In the genomic region with DNA sequence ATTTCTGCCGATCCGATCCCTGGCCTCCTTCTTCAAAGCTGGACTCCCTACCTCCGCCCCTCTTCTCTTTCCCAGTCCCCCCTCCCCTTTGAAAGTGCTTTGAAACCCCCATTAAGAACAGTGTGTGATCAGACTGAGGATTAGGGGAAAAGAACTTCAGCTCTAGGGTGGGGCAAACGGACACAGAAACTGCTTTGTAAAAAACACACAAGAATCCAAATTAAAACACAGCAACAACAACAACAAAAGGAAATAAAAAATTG, we compare ENCODE assay signal across 9 cellular contexts. TPM values are rescaled to one million over a fixed set of nuclear protein-coding genes. Genes with fewer than 3 reads are reported as not detected.
A peak's percentile ranks its signal among the peaks of the same experiment; 100 is the strongest.
DNase-seq lines count a peak whose midpoint lies in the region; ATAC-seq and TF ChIP-seq lines count a peak whose summit lies in the region.
"Had no signal": no experiment of that assay in that cellular context is flagged by ENCODE, and none has a peak within 500 bp of the region (broad histone marks: within the 10 kb centered on the region; RNA-seq: fewer than 3 reads in every experiment).

No MANE protein-coding gene starts in this region.

- H4K20me1 ChIP-seq in KMS-11 (ENCODE audit: insufficient read depth), result no peaks in the 10 kb centered on the region

- H3K4me3 Mint-ChIP-seq in activated CD8-positive, alpha-beta memory T cell treated with anti-CD3 and anti-CD28 coated beads, Interleukin-2, amount 10 ng/mL, durations not matched to agents 7 days and 5 days, result no peak overlapping the region
- H3K4me3 Mint-ChIP-seq in activated CD4-positive, alpha-beta memory T cell treated with anti-CD3 and anti-CD28 coated beads for 36 hours, result no peak overlapping the region
- no peak overlapping the region for H3K4me3 Mint-ChIP-seq in T-helper 17 cell
- H3K4me3 Mint-ChIP-seq: activated CD4-positive, alpha-beta T cell treated with anti-CD3 and anti-CD28 coated beads, Interleukin-2, amount 10 ng/mL, durations not matched to agents 24 days and 14 days had no signal

- POLR2A ChIA-PET in activated CD4-positive, alpha-beta memory T cell treated with anti-CD3 and anti-CD28 coated beads for 36 hours (lab: Charles Lee), result no interaction called here

- H3K4me1 ChIP-seq in ACC112 (ENCODE audit: control insufficient read depth, insufficient read depth, low read length, unreplicated experiment) (peaks cover 20% of the 10 kb centered on the region), KMS-11 (ENCODE audit: low read depth, poor library complexity, severe bottlenecking) (peaks cover 4% of the 10 kb centered on the region), mucosa of descending colon (ENCODE audit: low read depth) (peaks cover 14% of the 10 kb centered on the region)

- H3K27me3 Mint-ChIP-seq in activated CD8-positive, alpha-beta memory T cell treated with anti-CD3 and anti-CD28 coated beads, Interleukin-2, amount 10 ng/mL, durations not matched to agents 7 days and 5 days, result peaks cover 35% of the 10 kb centered on the region
- peaks cover 28% of the 10 kb centered on the region for H3K27me3 Mint-ChIP-seq in activated CD4-positive, alpha-beta memory T cell treated with anti-CD3 and anti-CD28 coated beads for 36 hours
- H3K27me3 Mint-ChIP-seq in T-helper 17 cell, result peaks cover 27% of the 10 kb centered on the region

- H3K9ac ChIP-seq in KMS-11, result peak overlapping the region; percentile 42; the same call in 1 of the 2 replicates

- H3K4me3 ChIP-seq in ACC112 (ENCODE audit: low read depth, low read length), result peak overlapping the region; percentile 92
- no peak overlapping the region for H3K4me3 ChIP-seq in KMS-11 (IDR thresholded peaks at IDR 0.05; ENCODE audit: insufficient read depth, low read depth, low read length)
- H3K4me3 ChIP-seq in mucosa of descending colon, result peak overlapping the region; percentile 94

- H3K36me3 ChIP-seq in ACC112 (ENCODE audit: insufficient read depth, low read length) (peaks cover 22% of the 10 kb centered on the region; the same call in 1 of the 2 replicates), KMS-11 (ENCODE audit: insufficient read depth) (no peaks in the 10 kb centered on the region), mucosa of descending colon (ENCODE audit: low read depth) (no peaks in the 10 kb centered on the region)

- peak overlapping the region; percentile 13 for H2AFZ ChIP-seq in ACC112 (ENCODE audit: low read length, unreplicated experiment)
- peak overlapping the region; percentile 78; the same call in 1 of the 2 replicates for H2AFZ ChIP-seq in KMS-11 (ENCODE audit: low read depth)

- H3K4me2 ChIP-seq in KMS-11, result peak overlapping the region; percentile 62

- no peaks in the 10 kb centered on the region for H3K27me3 ChIP-seq in ACC112 (ENCODE audit: insufficient read depth, low read length)
- no peaks in the 10 kb centered on the region for H3K27me3 ChIP-seq in KMS-11 (ENCODE audit: insufficient read depth, low read depth)

- H3K9me3 Mint-ChIP-seq in activated CD8-positive, alpha-beta memory T cell treated with anti-CD3 and anti-CD28 coated beads, Interleukin-2, amount 10 ng/mL, durations not matched to agents 7 days and 5 days (ENCODE audit: low read depth), result no peaks in the 10 kb centered on the region
- no peaks in the 10 kb centered on the region for H3K9me3 Mint-ChIP-seq in activated CD4-positive, alpha-beta memory T cell treated with anti-CD3 and anti-CD28 coated beads for 36 hours
- H3K9me3 Mint-ChIP-seq: activated CD4-positive, alpha-beta T cell treated with anti-CD3 and anti-CD28 coated beads, Interleukin-2, amount 10 ng/mL, durations not matched to agents 24 days and 14 days had no signal

- DNase-seq in dermis blood vessel endothelial cell (peak; percentile 58), mucosa of descending colon (no peak), T-helper 17 cell (no peak)
- DNase-seq in activated CD4-positive, CD25-positive, alpha-beta regulatory T cell (lab: John Stamatoyannopoulos, UW), result no peak
- no peak for DNase-seq in activated CD8-positive, alpha-beta memory T cell treated with anti-CD3 and anti-CD28 coated beads, Interleukin-2, amount 10 ng/mL, durations not matched to agents 7 days and 5 days
- no peak for DNase-seq in activated CD4-positive, alpha-beta memory T cell treated with anti-CD3 and anti-CD28 coated beads for 36 hours

- no peak for ATAC-seq in mucosa of descending colon
- ATAC-seq in activated CD8-positive, alpha-beta memory T cell treated with anti-CD3 and anti-CD28 coated beads, Interleukin-2, amount 10 ng/mL, durations not matched to agents 7 days and 5 days, result no peak
- no peak for ATAC-seq in T-helper 17 cell

- intact Hi-C loops in mucosa of descending colon (cut with DNase I, micrococcal nuclease), result loop anchor here in 1 of 2 donors (5.0 kb wide), 1 partner anchor 207 kb away; no protein-coding TSS in a partner anchor
- intact Hi-C loops in activated CD4-positive, alpha-beta memory T cell treated with anti-CD3 and anti-CD28 coated beads for 36 hours (cut with micrococcal nuclease), result no loop called here

- TF ChIP-seq CTCF in KMS-11 (conservative IDR thresholded peaks at IDR 0.05; ENCODE audit: low read depth, low read length), result no peak
- no peak for TF ChIP-seq CTCF in mucosa of descending colon (IDR thresholded peaks at IDR 0.05)

- H3K79me2 ChIP-seq in ACC112 (ENCODE audit: control insufficient read depth, insufficient read depth, low read length, unreplicated experiment), result peaks cover 60% of the 10 kb centered on the region
- no peaks in the 10 kb centered on the region for H3K79me2 ChIP-seq in KMS-11 (ENCODE audit: insufficient read depth, low read depth)

- CTCF ChIA-PET in activated CD8-positive, alpha-beta memory T cell treated with anti-CD3 and anti-CD28 coated beads, Interleukin-2, amount 10 ng/mL, durations not matched to agents 7 days and 5 days (lab: Charles Lee), result interaction anchor here (1.1 to 1.7 kb wide), 2 partner anchors 20 to 165 kb away, joined by 3 read pairs; no protein-coding TSS in a partner anchor
- CTCF ChIA-PET in activated CD4-positive, alpha-beta memory T cell treated with anti-CD3 and anti-CD28 coated beads for 36 hours (lab: Charles Lee), result no interaction called here

- peak overlapping the region; percentile 94 for H3K27ac ChIP-seq in ACC112 (ENCODE audit: low read depth, low read length)
- H3K27ac ChIP-seq in KMS-11, result no peak overlapping the region

- no peak overlapping the region for H3K27ac Mint-ChIP-seq in activated CD8-positive, alpha-beta memory T cell treated with anti-CD3 and anti-CD28 coated beads, Interleukin-2, amount 10 ng/mL, durations not matched to agents 7 days and 5 days
- H3K27ac Mint-ChIP-seq in activated CD4-positive, alpha-beta memory T cell treated with anti-CD3 and anti-CD28 coated beads for 36 hours, result no peak overlapping the region
- H3K27ac Mint-ChIP-seq in T-helper 17 cell, result no peak overlapping the region
- H3K27ac Mint-ChIP-seq: activated CD4-positive, alpha-beta T cell treated with anti-CD3 and anti-CD28 coated beads, Interleukin-2, amount 10 ng/mL, durations not matched to agents 24 days and 14 days had no signal

- H3K36me3 Mint-ChIP-seq in activated CD8-positive, alpha-beta memory T cell treated with anti-CD3 and anti-CD28 coated beads, Interleukin-2, amount 10 ng/mL, durations not matched to agents 7 days and 5 days, result no peaks in the 10 kb centered on the region
- H3K36me3 Mint-ChIP-seq in activated CD4-positive, alpha-beta memory T cell treated with anti-CD3 and anti-CD28 coated beads for 36 hours, result no peaks in the 10 kb centered on the region
- no peaks in the 10 kb centered on the region for H3K36me3 Mint-ChIP-seq in T-helper 17 cell (ENCODE audit: low read depth)

- H3K4me1 Mint-ChIP-seq in activated CD8-positive, alpha-beta memory T cell treated with anti-CD3 and anti-CD28 coated beads, Interleukin-2, amount 10 ng/mL, durations not matched to agents 7 days and 5 days, result peaks cover 11% of the 10 kb centered on the region
- H3K4me1 Mint-ChIP-seq in activated CD4-positive, alpha-beta memory T cell treated with anti-CD3 and anti-CD28 coated beads for 36 hours (ENCODE audit: low read depth), result peaks cover 12% of the 10 kb centered on the region
- peaks cover 8% of the 10 kb centered on the region for H3K4me1 Mint-ChIP-seq in T-helper 17 cell

- no peaks in the 10 kb centered on the region for H3K9me3 ChIP-seq in mucosa of descending colon
- no peaks in the 10 kb centered on the region for H3K9me3 ChIP-seq in T-helper 17 cell (ENCODE audit: control insufficient read depth, low read length, poor library complexity, severe bottlenecking)

RNA-seq across cellular contexts. Expression of a gene that starts 1.4 kb away (rescaled TPM):
- total RNA-seq in dermis blood vessel endothelial cell (21.7 and 24.2 TPM in 2 replicates), mucosa of descending colon (10 to 100 TPM; 47.8 to 51.3 (median 50.9) TPM), T-helper 17 cell (under 1 TPM; 0.18 to 0.35 TPM)
- under 1 TPM; 0.41 to 0.56 TPM for total RNA-seq in activated CD8-positive, alpha-beta memory T cell treated with anti-CD3 and anti-CD28 coated beads, Interleukin-2, amount 10 ng/mL, durations not matched to agents 7 days and 5 days
- total RNA-seq in activated CD4-positive, alpha-beta memory T cell treated with anti-CD3 and anti-CD28 coated beads for 36 hours, result under 1 TPM; 0.29 to 0.31 TPM

Comparison
In these comparisons a context has a peak if more than half of its experiments do, and no peak if none do; other contexts are left out.
1. RNA of a gene that starts 1.4 kb away (total RNA-seq): 47.8 to 51.3 TPM in mucosa of descending colon and 21.7 to 24.2 TPM in dermis blood vessel endothelial cell; 0.41 to 0.56 TPM in activated CD8-positive, alpha-beta memory T cell treated with anti-CD3 and anti-CD28 coated beads, Interleukin-2, amount 10 ng/mL, durations not matched to agents 7 days and 5 days, 0.18 to 0.35 TPM in T-helper 17 cell and 0.29 to 0.31 TPM in activated CD4-positive, alpha-beta memory T cell treated with anti-CD3 and anti-CD28 coated beads for 36 hours; every median in the first group is over 10 times any median in the second.